8 cellular contexts compared by ENCODE assay signal in genomic region chr22:38080847-38081635, GRCh38. TPM values are rescaled to one million over a fixed set of nuclear protein-coding genes. Genes with fewer than 3 reads are reported as not detected.
A peak's percentile ranks its signal among the peaks of the same experiment; 100 is the strongest.
DNase-seq lines count a peak whose midpoint lies in the region; ATAC-seq and TF ChIP-seq lines count a peak whose summit lies in the region.

No MANE protein-coding gene starts in this region.

- H3K27me3 ChIP-seq in AG04450 (ENCODE audit: control insufficient read depth, insufficient read depth, low read length) = peaks cover 43% of the 10 kb centered on the region

- no peak overlapping the region for H3K27ac Mint-ChIP-seq in activated CD4-positive, alpha-beta memory T cell treated with anti-CD3 and anti-CD28 coated beads for 36 hours

- intact Hi-C loops in activated CD4-positive, alpha-beta memory T cell treated with anti-CD3 and anti-CD28 coated beads for 36 hours (cut with micrococcal nuclease) = no loop called here

- TF ChIP-seq CTCF in AG04450 (IDR thresholded peaks at IDR 0.05; ENCODE audit: low read depth, low read length) = no peak
- TF ChIP-seq CTCF in epithelial cell of proximal tubule (conservative IDR thresholded peaks at IDR 0.05; ENCODE audit: low read depth, low read length) = no peak

- peaks cover 13% of the 10 kb centered on the region for H3K27me3 Mint-ChIP-seq in activated CD4-positive, alpha-beta memory T cell treated with anti-CD3 and anti-CD28 coated beads for 36 hours

- POLR2A ChIA-PET in AG04450 (lab: Yijun Ruan, JAX) = interaction anchor here (0.5 kb wide), 1 partner anchor 527 kb away, joined by 7 read pairs; no protein-coding TSS in a partner anchor
- POLR2A ChIA-PET in activated CD4-positive, alpha-beta memory T cell treated with anti-CD3 and anti-CD28 coated beads for 36 hours (lab: Charles Lee) = no interaction called here

- H3K9me3 Mint-ChIP-seq in activated CD4-positive, alpha-beta memory T cell treated with anti-CD3 and anti-CD28 coated beads for 36 hours = no peaks in the 10 kb centered on the region

- no peaks in the 10 kb centered on the region for H3K4me1 Mint-ChIP-seq in activated CD4-positive, alpha-beta memory T cell treated with anti-CD3 and anti-CD28 coated beads for 36 hours (ENCODE audit: low read depth)

- no peak overlapping the region for H3K4me3 Mint-ChIP-seq in activated CD4-positive, alpha-beta memory T cell treated with anti-CD3 and anti-CD28 coated beads for 36 hours

- no peak for ATAC-seq in GM18519 (IDR thresholded peaks at IDR 0.05; ENCODE audit: low FRiP score, unreplicated experiment)

- no peaks in the 10 kb centered on the region for H3K36me3 Mint-ChIP-seq in activated CD4-positive, alpha-beta memory T cell treated with anti-CD3 and anti-CD28 coated beads for 36 hours

- no peak for DNase-seq in AG04450 (ENCODE audit: low read depth, low spot score)
- DNase-seq in NCI-H1930 (lab: John Stamatoyannopoulos, UW) = peak; percentile 33 to 73
- DNase-seq in epithelial cell of proximal tubule (ENCODE audit: low read depth) = no peak
- DNase-seq in myocyte (ENCODE audit: low read depth) = peak; percentile 47
- DNase-seq in Ammon's horn (ENCODE audit: low spot score) = no peak
- DNase-seq in activated CD8-positive, alpha-beta memory T cell treated with anti-CD3 and anti-CD28 coated beads, Interleukin-2, amount 50 U/mL, for 48 hours = no peak
- no peak for DNase-seq in activated CD4-positive, alpha-beta memory T cell treated with anti-CD3 and anti-CD28 coated beads for 36 hours

- no peak overlapping the region for H3K27ac ChIP-seq in AG04450 (ENCODE audit: low read depth, low read length)

- H3K9me3 ChIP-seq in AG04450 (ENCODE audit: control insufficient read depth, insufficient read depth, low read length) = no peaks in the 10 kb centered on the region; the same call in 1 of the 2 replicates

- H3K4me3 ChIP-seq in AG04450 (ENCODE audit: low read depth, low read length) (peak overlapping the region; percentile 41), epithelial cell of proximal tubule (ENCODE audit: low read depth, low read length) (peak overlapping the region; percentile 8)

- CTCF ChIA-PET in AG04450 (lab: Charles Lee) = interaction anchor here (0.6 kb wide), 1 partner anchor 394 kb away, joined by 5 read pairs; no protein-coding TSS in a partner anchor
- CTCF ChIA-PET in activated CD4-positive, alpha-beta memory T cell treated with anti-CD3 and anti-CD28 coated beads for 36 hours (lab: Charles Lee) = interaction anchor here (1.2 kb wide), 1 partner anchor 29 kb away, joined by 3 read pairs; no protein-coding TSS in a partner anchor

RNA-seq across cellular contexts. Expression of gene SLC16A8, which starts 2.9 kb away (rescaled TPM):
- 0.11 TPM in 1 of 2 replicates, not detected in the other for polyA plus RNA-seq in AG04450 (2011; rRNA removed)
- polyA minus RNA-seq in AG04450 (2011; rRNA and poly(A)+ RNA removed) = not detected in 2 replicates
- total RNA-seq in epithelial cell of proximal tubule (0.06 and 0.65 TPM in 2 replicates), myocyte (0.56 TPM in 1 of 2 replicates, not detected in the other)
- 0.15 TPM for polyA plus RNA-seq in myocyte (2012)
- total RNA-seq in activated CD4-positive, alpha-beta memory T cell treated with anti-CD3 and anti-CD28 coated beads for 36 hours = under 1 TPM in 1 of 2 experiments, not detected in 1; 0.17 TPM

RNA-seq across cellular contexts. Expression of gene PICK1, which starts 23.8 kb away (rescaled TPM):
- 10.5 and 11.5 TPM in 2 replicates for polyA plus RNA-seq in AG04450 (2011; rRNA removed)
- polyA minus RNA-seq in AG04450 (2011; rRNA and poly(A)+ RNA removed) = 11.3 and 14.7 TPM in 2 replicates
- total RNA-seq in epithelial cell of proximal tubule = 38.7 and 55.5 TPM in 2 replicates
- total RNA-seq in myocyte = 6.3 and 8.7 TPM in 2 replicates
- 6.0 TPM for polyA plus RNA-seq in myocyte (2012)
- 10 to 100 TPM; 16.0 to 16.5 TPM for total RNA-seq in activated CD4-positive, alpha-beta memory T cell treated with anti-CD3 and anti-CD28 coated beads for 36 hours

RNA-seq across cellular contexts. Expression of gene BAIAP2L2, which starts 29.4 kb away (rescaled TPM):
- 0.04 and 0.09 TPM in 2 replicates for polyA plus RNA-seq in AG04450 (2011; rRNA removed)
- polyA minus RNA-seq in AG04450 (2011; rRNA and poly(A)+ RNA removed) = not detected in 2 replicates
- total RNA-seq in epithelial cell of proximal tubule (5.4 and 6.5 TPM in 2 replicates), myocyte (0.10 and 0.45 TPM in 2 replicates)
- 0.28 TPM for polyA plus RNA-seq in myocyte (2012)
- 1 to 10 TPM in 1 of 2 experiments, under 1 TPM in 1; 0.93 to 1.6 TPM for total RNA-seq in activated CD4-positive, alpha-beta memory T cell treated with anti-CD3 and anti-CD28 coated beads for 36 hours

Comparison
In these comparisons a context has a peak if more than half of its experiments do, and no peak if none do; other contexts are left out.
1. DNase-seq: peak in NCI-H1930 (2 of 2) and myocyte (single experiment); none in AG04450 (single experiment), epithelial cell of proximal tubule (single experiment), Ammon's horn (single experiment), activated CD8-positive, alpha-beta memory T cell treated with anti-CD3 and anti-CD28 coated beads, Interleukin-2, amount 50 U/mL, for 48 hours (single experiment) and activated CD4-positive, alpha-beta memory T cell treated with anti-CD3 and anti-CD28 coated beads for 36 hours (single experiment).